Comparison of ENCODE assay signal across 19 cellular contexts in genomic region chr15:76209523-76209922, GRCh38.
DNase-seq lines count a peak whose midpoint lies in the region; ATAC-seq and TF ChIP-seq lines count a peak whose summit lies in the region.
"Had no signal": no experiment of that assay in that cellular context is flagged by ENCODE, and none has a peak within 500 bp of the region (broad histone marks: within the 10 kb centered on the region; RNA-seq: fewer than 3 reads in every experiment).

No MANE protein-coding gene starts in this region.

- CTCF ChIA-PET in RWPE1 (lab: Yijun Ruan, JAX), result no interaction called here

- peak overlapping the region; percentile 28 for H3K27ac ChIP-seq in RWPE1
- H3K27ac ChIP-seq: BLaER1, C4-2B had no signal

- H3K27ac Mint-ChIP-seq in activated T-cell treated with anti-CD3 and anti-CD28 coated beads, Interleukin-2, amount 50 U/mL, for 24 hours, result peak overlapping the region; percentile 37
- no peak overlapping the region for H3K27ac Mint-ChIP-seq in activated T-cell treated with anti-CD3 and anti-CD28 coated beads, Interleukin-2, amount 50 U/mL, for 72 hours
- H3K27ac Mint-ChIP-seq in mesothelial cell of epicardium, result peak overlapping the region; percentile 80
- H3K27ac Mint-ChIP-seq in stimulated activated effector memory CD8-positive, alpha-beta T cell treated with anti-CD3 and anti-CD28 coated beads, Interleukin-12 subunit alpha, Interleukin-12 subunit beta, amount 100 ng/mL, for 72 hours, result peak overlapping the region; percentile 14
- H3K27ac Mint-ChIP-seq: B cell; CD4-positive, CD25-positive, alpha-beta regulatory T cell; CD8-positive, alpha-beta T cell had no signal

- TF ChIP-seq CTCF in RWPE1 (conservative IDR thresholded peaks at IDR 0.05; ENCODE audit: low read depth) (no peak), mesothelial cell of epicardium (IDR thresholded peaks at IDR 0.05; ENCODE audit: unreplicated experiment) (no peak)

- DNase-seq in activated T-cell treated with anti-CD3 and anti-CD28 coated beads, Interleukin-2, amount 50 U/mL, for 24 hours, result no peak
- DNase-seq in activated T-cell treated with anti-CD3 and anti-CD28 coated beads, Interleukin-2, amount 50 U/mL, for 72 hours, result no peak
- DNase-seq in RWPE1 (ENCODE audit: low spot score) (no peak), mesothelial cell of epicardium (ENCODE audit: low spot score in 2 of 2, unreplicated experiment in 2 of 2) (no peak), NCI-H1105 treated with DMSO at 0.1 percent for 48 hours (lab: John Stamatoyannopoulos, UW) (no peak)
- no peak for DNase-seq in stimulated activated effector memory CD8-positive, alpha-beta T cell treated with anti-CD3 and anti-CD28 coated beads, Interleukin-12 subunit alpha, Interleukin-12 subunit beta, amount 100 ng/mL, for 72 hours (ENCODE audit: low spot score in 2 of 2)
- DNase-seq: Caco-2; CD4-positive, CD25-positive, alpha-beta regulatory T cell; CD8-positive, alpha-beta T cell; DMS153; DMS79; GDM1; GOT3 had no signal

- H3K36me3 Mint-ChIP-seq in activated T-cell treated with anti-CD3 and anti-CD28 coated beads, Interleukin-2, amount 50 U/mL, for 24 hours (ENCODE audit: low read depth), result peaks cover 63% of the 10 kb centered on the region
- peaks cover 0 to 2% of the 10 kb centered on the region in 2 donors for H3K36me3 Mint-ChIP-seq in activated T-cell treated with anti-CD3 and anti-CD28 coated beads, Interleukin-2, amount 50 U/mL, for 72 hours (ENCODE audit: insufficient read depth in 2 of 2)
- peaks cover 16% of the 10 kb centered on the region for H3K36me3 Mint-ChIP-seq in mesothelial cell of epicardium
- peaks cover 23% of the 10 kb centered on the region for H3K36me3 Mint-ChIP-seq in stimulated activated effector memory CD8-positive, alpha-beta T cell treated with anti-CD3 and anti-CD28 coated beads, Interleukin-12 subunit alpha, Interleukin-12 subunit beta, amount 100 ng/mL, for 72 hours

- peaks cover 5% of the 10 kb centered on the region for H3K4me1 Mint-ChIP-seq in activated T-cell treated with anti-CD3 and anti-CD28 coated beads, Interleukin-2, amount 50 U/mL, for 24 hours (ENCODE audit: low read depth)
- H3K4me1 Mint-ChIP-seq in activated T-cell treated with anti-CD3 and anti-CD28 coated beads, Interleukin-2, amount 50 U/mL, for 72 hours (ENCODE audit: low read depth), result no peaks in the 10 kb centered on the region
- peaks cover 48% of the 10 kb centered on the region for H3K4me1 Mint-ChIP-seq in mesothelial cell of epicardium
- no peaks in the 10 kb centered on the region for H3K4me1 Mint-ChIP-seq in stimulated activated effector memory CD8-positive, alpha-beta T cell treated with anti-CD3 and anti-CD28 coated beads, Interleukin-12 subunit alpha, Interleukin-12 subunit beta, amount 100 ng/mL, for 72 hours
- H3K4me1 Mint-ChIP-seq: B cell had no signal

- H3K4me3 Mint-ChIP-seq in activated T-cell treated with anti-CD3 and anti-CD28 coated beads, Interleukin-2, amount 50 U/mL, for 24 hours, result no peak overlapping the region
- no peak overlapping the region for H3K4me3 Mint-ChIP-seq in activated T-cell treated with anti-CD3 and anti-CD28 coated beads, Interleukin-2, amount 50 U/mL, for 72 hours
- H3K4me3 Mint-ChIP-seq in mesothelial cell of epicardium, result no peak overlapping the region
- no peak overlapping the region for H3K4me3 Mint-ChIP-seq in stimulated activated effector memory CD8-positive, alpha-beta T cell treated with anti-CD3 and anti-CD28 coated beads, Interleukin-12 subunit alpha, Interleukin-12 subunit beta, amount 100 ng/mL, for 72 hours
- H3K4me3 Mint-ChIP-seq: B cell; CD4-positive, CD25-positive, alpha-beta regulatory T cell; CD8-positive, alpha-beta T cell had no signal

- H3K27me3 Mint-ChIP-seq in activated T-cell treated with anti-CD3 and anti-CD28 coated beads, Interleukin-2, amount 50 U/mL, for 24 hours, result no peaks in the 10 kb centered on the region
- no peaks in the 10 kb centered on the region for H3K27me3 Mint-ChIP-seq in activated T-cell treated with anti-CD3 and anti-CD28 coated beads, Interleukin-2, amount 50 U/mL, for 72 hours (ENCODE audit: low read depth)
- no peaks in the 10 kb centered on the region for H3K27me3 Mint-ChIP-seq in mesothelial cell of epicardium (ENCODE audit: low read depth)
- H3K27me3 Mint-ChIP-seq: B cell; CD4-positive, CD25-positive, alpha-beta regulatory T cell had no signal

- no peak for ATAC-seq in activated T-cell treated with anti-CD3 and anti-CD28 coated beads, Interleukin-2, amount 50 U/mL, for 72 hours (replicated peaks in 1 of 2)
- ATAC-seq in stimulated activated effector memory CD8-positive, alpha-beta T cell treated with anti-CD3 and anti-CD28 coated beads, Interleukin-12 subunit alpha, Interleukin-12 subunit beta, amount 100 ng/mL, for 72 hours, result no peak
- no peak for ATAC-seq in GM21825 (IDR thresholded peaks at IDR 0.05; ENCODE audit: unreplicated experiment)
- no peak for ATAC-seq in HG03135 (IDR thresholded peaks at IDR 0.05; ENCODE audit: unreplicated experiment)
- ATAC-seq: CD8-positive, alpha-beta T cell; GM12878 had no signal

- POLR2A ChIA-PET in RWPE1 (lab: Yijun Ruan, JAX; ENCODE audit: low non-redundant PET), result no interaction called here

- no peaks in the 10 kb centered on the region for H3K9me3 Mint-ChIP-seq in activated T-cell treated with anti-CD3 and anti-CD28 coated beads, Interleukin-2, amount 50 U/mL, for 24 hours
- no peaks in the 10 kb centered on the region for H3K9me3 Mint-ChIP-seq in activated T-cell treated with anti-CD3 and anti-CD28 coated beads, Interleukin-2, amount 50 U/mL, for 72 hours
- H3K9me3 Mint-ChIP-seq in mesothelial cell of epicardium, result no peaks in the 10 kb centered on the region
- H3K9me3 Mint-ChIP-seq in stimulated activated effector memory CD8-positive, alpha-beta T cell treated with anti-CD3 and anti-CD28 coated beads, Interleukin-12 subunit alpha, Interleukin-12 subunit beta, amount 100 ng/mL, for 72 hours, result no peaks in the 10 kb centered on the region
- H3K9me3 Mint-ChIP-seq: CD8-positive, alpha-beta T cell had no signal
